Comparison of ENCODE assay signal across 8 cellular contexts in the genomic region with DNA sequence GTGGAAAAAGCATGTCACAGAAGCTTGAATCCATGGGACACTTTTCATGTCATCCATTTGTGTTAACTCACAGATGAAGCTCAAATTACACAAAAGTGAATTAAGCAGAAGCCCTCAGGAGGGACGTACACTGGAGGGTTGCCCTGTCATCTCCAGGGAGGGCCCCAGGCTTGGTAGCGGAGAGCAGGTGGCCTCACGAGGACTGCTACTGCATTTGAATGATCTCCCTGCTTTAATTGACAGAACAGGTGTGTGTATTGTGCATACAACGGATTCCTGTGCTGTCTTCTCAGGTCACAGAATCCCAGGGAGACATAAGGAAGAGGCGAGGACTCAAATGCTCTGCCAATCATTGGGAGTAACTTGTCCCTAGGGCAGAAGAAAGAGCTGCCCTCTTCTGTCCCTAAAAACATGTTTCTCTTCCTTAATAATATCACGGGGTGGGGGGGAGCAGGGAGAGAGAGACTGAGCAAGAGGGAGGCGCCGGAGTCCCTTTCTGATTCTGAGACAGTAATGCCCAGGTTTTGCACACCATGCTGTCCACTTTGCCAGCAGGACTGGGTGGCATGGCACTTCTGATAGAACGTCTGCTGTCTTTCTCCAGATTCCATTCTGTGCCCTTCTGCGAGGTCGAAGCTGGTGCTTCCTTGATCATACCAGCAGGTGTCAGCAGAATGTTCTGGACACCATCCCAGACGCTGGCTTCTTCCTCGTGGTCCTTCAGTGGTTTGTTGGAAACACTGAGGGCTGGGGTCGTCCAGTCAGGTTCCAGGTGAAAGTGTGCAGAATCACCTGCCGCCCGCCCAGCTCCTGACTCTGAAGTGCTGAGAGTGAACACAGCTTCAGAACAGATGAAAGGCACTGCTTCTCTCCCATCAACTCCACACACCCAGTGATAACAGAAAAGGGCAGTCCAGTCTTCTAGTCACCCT. TPM values are rescaled to one million over a fixed set of nuclear protein-coding genes. Genes with fewer than 3 reads are reported as not detected.
DNase-seq lines count a peak whose midpoint lies in the region; ATAC-seq, FAIRE-seq and TF ChIP-seq lines count a peak whose summit lies in the region.

No MANE protein-coding gene starts in this region.

- DNase-seq in AG09309 (ENCODE audit: low read depth) = peak; percentile 11
- peak; percentile 23 for DNase-seq in MG63
- peak in 1 of 3 donors; percentile 27 for DNase-seq in T-helper 17 cell
- DNase-seq in breast epithelium (ENCODE audit: low spot score in 2 of 2) = peak; percentile 34 to 60
- DNase-seq in stimulated activated CD4-positive, alpha-beta T cell treated with anti-CD3 and anti-CD28 coated beads, Interleukin-1b, Interleukin-23, amount 100 ng/mL, for 4 hours (ENCODE audit: low read depth in 2 of 2) = peak; percentile 14 to 36
- no peak for DNase-seq in GM19238 (ENCODE audit: insufficient read length, low spot score)

- no peak for TF ChIP-seq POLR2A in breast epithelium (IDR thresholded peaks at IDR 0.05)

- H3K4me1 ChIP-seq in breast epithelium = peaks cover under 1 to 2% of the 10 kb centered on the region in 2 donors

- intact Hi-C loops in breast epithelium (cut with DNase I; ENCODE audit: low total_unique reads) = no loop called here

- no peak overlapping the region for H3K4me3 ChIP-seq in AG09309 (ENCODE audit: control insufficient read depth, low read depth, low read length)
- no peak overlapping the region for H3K4me3 ChIP-seq in MG63
- no peak overlapping the region for H3K4me3 ChIP-seq in breast epithelium

- peaks cover 2% of the 10 kb centered on the region for H3K36me3 Mint-ChIP-seq in T-helper 17 cell (ENCODE audit: low read depth)

- H3K27ac ChIP-seq in breast epithelium = no peak overlapping the region

- H3K9me3 ChIP-seq in MG63 (no peaks in the 10 kb centered on the region), T-helper 17 cell (ENCODE audit: control insufficient read depth, low read length, poor library complexity, severe bottlenecking) (no peaks in the 10 kb centered on the region), breast epithelium (no peaks in the 10 kb centered on the region)

- ATAC-seq in GM18498 (IDR thresholded peaks at IDR 0.05; ENCODE audit: unreplicated experiment) (peak; percentile 65), T-helper 17 cell (peak; percentile 50)

- peak; percentile 60 for FAIRE-seq in islet of Langerhans (lab: Jason Lieb, UNC)

- TF ChIP-seq CTCF in AG09309 (IDR thresholded peaks at IDR 0.05; ENCODE audit: control insufficient read depth, insufficient read depth, low read depth, low read length, missing control alignments) (peak; percentile 78), breast epithelium (IDR thresholded peaks at IDR 0.05) (peak; percentile 55 to 72 (median 65))

- no peaks in the 10 kb centered on the region for H3K27me3 Mint-ChIP-seq in T-helper 17 cell

- peaks cover 48% of the 10 kb centered on the region for H3K4me1 Mint-ChIP-seq in T-helper 17 cell

- peak overlapping the region; percentile 90 for H3K27ac Mint-ChIP-seq in T-helper 17 cell

- H3K36me3 ChIP-seq in MG63 (no peaks in the 10 kb centered on the region), breast epithelium (no peaks in the 10 kb centered on the region)

- peaks cover 14% of the 10 kb centered on the region for H3K27me3 ChIP-seq in MG63
- no peaks in the 10 kb centered on the region for H3K27me3 ChIP-seq in breast epithelium

- H3K4me3 Mint-ChIP-seq in T-helper 17 cell = peak overlapping the region; percentile 80

RNA-seq across cellular contexts. Expression of gene RASGEF1A, which starts 26.1 kb away (rescaled TPM):
- total RNA-seq in MG63 (2014; rRNA removed; shearing (Covaris generic); ENCODE audit: low replicate concordance) = 0.30 TPM in 1 of 2 replicates, not detected in the other
- total RNA-seq in T-helper 17 cell (1 to 10 TPM; 3.1 to 3.4 TPM), breast epithelium (10 to 100 TPM in 2 of 3 donors, 1 to 10 TPM in 1; 1.1 to 15.8 (median 11.5) TPM)
